ENCODE assay signal across 10 cellular contexts in genomic region chr5:1010181-1010510, GRCh38. TPM values are rescaled to one million over a fixed set of nuclear protein-coding genes. Genes with fewer than 3 reads are reported as not detected.
DNase-seq lines count a peak whose midpoint lies in the region; ATAC-seq and TF ChIP-seq lines count a peak whose summit lies in the region.
"Had no signal": no experiment of that assay in that cellular context is flagged by ENCODE, and none has a peak within 500 bp of the region (broad histone marks: within the 10 kb centered on the region; RNA-seq: fewer than 3 reads in every experiment).

No MANE protein-coding gene starts in this region.

- TF ChIP-seq CTCF in RWPE1 (conservative IDR thresholded peaks at IDR 0.05; ENCODE audit: low read depth) (no peak), hepatocyte (IDR thresholded peaks at IDR 0.05; ENCODE audit: poor library complexity) (peak; percentile 28)

- no peaks in the 10 kb centered on the region for H3K79me2 ChIP-seq in hepatocyte

- no peaks in the 10 kb centered on the region for H4K20me1 ChIP-seq in hepatocyte (ENCODE audit: insufficient read depth, poor library complexity, severe bottlenecking)

- peak overlapping the region; percentile 96 for H3K4me2 ChIP-seq in hepatocyte

- POLR2A ChIA-PET in RWPE1 (lab: Yijun Ruan, JAX; ENCODE audit: low non-redundant PET): interaction anchor here (1.1 kb wide), 1 partner anchor 45 kb away, joined by 3 read pairs; no protein-coding TSS in a partner anchor

- DNase-seq in stimulated activated naive CD8-positive, alpha-beta T cell treated with anti-CD3 and anti-CD28 coated beads, Interleukin-15, Interleukin-2, amounts not matched to agents 100 U/mL and 50 U/mL, for 24 hours: no peak
- DNase-seq in RWPE1 (ENCODE audit: low spot score): no peak
- DNase-seq in hepatocyte (ENCODE audit: low spot score): no peak
- no peak for DNase-seq in ecto neural progenitor cell (ENCODE audit: low spot score)
- DNase-seq in NCI-H187 treated with DMSO at 0.1 percent for 48 hours (lab: John Stamatoyannopoulos, UW): no peak
- no peak for DNase-seq in GM03348 (ENCODE audit: low spot score)
- DNase-seq: NCI-H2081 treated with DMSO at 0.1 percent for 48 hours had no signal

- no peaks in the 10 kb centered on the region for H3K9me3 Mint-ChIP-seq in stimulated activated naive CD8-positive, alpha-beta T cell treated with anti-CD3 and anti-CD28 coated beads, Interleukin-15, Interleukin-2, amounts not matched to agents 100 ng/mL and 50 ng/mL, for 24 hours

- WGBS in hepatocyte (ENCODE audit: low lambda C conversion rate, missing lambda C conversion rate): 63% methylated on average over 4 of the region's 4 CpGs

- H3K4me3 Mint-ChIP-seq in stimulated activated naive CD8-positive, alpha-beta T cell treated with anti-CD3 and anti-CD28 coated beads, Interleukin-15, Interleukin-2, amounts not matched to agents 100 ng/mL and 50 ng/mL, for 24 hours: peak overlapping the region; percentile 39

- no peak overlapping the region for H3K4me3 ChIP-seq in hepatocyte

- ATAC-seq in stimulated activated naive CD8-positive, alpha-beta T cell treated with anti-CD3 and anti-CD28 coated beads, Interleukin-15, Interleukin-2, amounts not matched to agents 100 U/mL and 50 U/mL, for 24 hours: no peak
- ATAC-seq in HG03342 (IDR thresholded peaks at IDR 0.05; ENCODE audit: unreplicated experiment): no peak
- ATAC-seq: psoas muscle had no signal

- H3K9me3 ChIP-seq in hepatocyte (ENCODE audit: low read depth): no peaks in the 10 kb centered on the region
- H3K9me3 ChIP-seq: psoas muscle had no signal

- no peak overlapping the region for H3K27ac Mint-ChIP-seq in stimulated activated naive CD8-positive, alpha-beta T cell treated with anti-CD3 and anti-CD28 coated beads, Interleukin-15, Interleukin-2, amounts not matched to agents 100 ng/mL and 50 ng/mL, for 24 hours

- peaks cover 51% of the 10 kb centered on the region for H3K27me3 Mint-ChIP-seq in stimulated activated naive CD8-positive, alpha-beta T cell treated with anti-CD3 and anti-CD28 coated beads, Interleukin-15, Interleukin-2, amounts not matched to agents 100 ng/mL and 50 ng/mL, for 24 hours

- peaks cover 23% of the 10 kb centered on the region for H3K27me3 ChIP-seq in hepatocyte

- no peaks in the 10 kb centered on the region for H3K9me2 ChIP-seq in hepatocyte (replicated peaks; ENCODE audit: insufficient read depth)

- H3K4me1 ChIP-seq in hepatocyte (ENCODE audit: insufficient read depth): peaks cover 15% of the 10 kb centered on the region
- H3K4me1 ChIP-seq: psoas muscle had no signal

- H3K36me3 ChIP-seq in hepatocyte (replicated peaks; ENCODE audit: insufficient read depth, low read depth): no peaks in the 10 kb centered on the region

- peaks cover 18% of the 10 kb centered on the region for H3K4me1 Mint-ChIP-seq in stimulated activated naive CD8-positive, alpha-beta T cell treated with anti-CD3 and anti-CD28 coated beads, Interleukin-15, Interleukin-2, amounts not matched to agents 100 ng/mL and 50 ng/mL, for 24 hours (ENCODE audit: low read depth)

- H3K36me3 Mint-ChIP-seq in stimulated activated naive CD8-positive, alpha-beta T cell treated with anti-CD3 and anti-CD28 coated beads, Interleukin-15, Interleukin-2, amounts not matched to agents 100 ng/mL and 50 ng/mL, for 24 hours (ENCODE audit: low read depth): no peaks in the 10 kb centered on the region

- H3K27ac ChIP-seq in RWPE1: peak overlapping the region; percentile 49
- H3K27ac ChIP-seq in hepatocyte: no peak overlapping the region
- H3K27ac ChIP-seq: psoas muscle had no signal

- CTCF ChIA-PET in RWPE1 (lab: Yijun Ruan, JAX): interaction anchor here (0.5 to 2.0 kb wide), 7 partner anchors 20 to 508 kb away, joined by 3 to 8 read pairs (median 3); no protein-coding TSS in a partner anchor

- H2AFZ ChIP-seq in hepatocyte: no peak overlapping the region

RNA-seq across cellular contexts. Expression of gene NKD2, which starts 1.5 kb away (rescaled TPM):
- total RNA-seq in hepatocyte: 1.4 and 2.0 TPM in 2 replicates
- polyA plus RNA-seq in hepatocyte: 9.1 and 10.1 TPM in 2 replicates
